2 cellular contexts compared by ENCODE assay signal in genomic region chr15:89098281-89098680, GRCh38.
TF ChIP-seq lines count a peak whose summit lies in the region.

No MANE protein-coding gene starts in this region.

TF ChIP-seq in liver, 16 proteins besides CTCF, POLR2A, EP300 and RAD21:
- TF ChIP-seq, protein P1, sequence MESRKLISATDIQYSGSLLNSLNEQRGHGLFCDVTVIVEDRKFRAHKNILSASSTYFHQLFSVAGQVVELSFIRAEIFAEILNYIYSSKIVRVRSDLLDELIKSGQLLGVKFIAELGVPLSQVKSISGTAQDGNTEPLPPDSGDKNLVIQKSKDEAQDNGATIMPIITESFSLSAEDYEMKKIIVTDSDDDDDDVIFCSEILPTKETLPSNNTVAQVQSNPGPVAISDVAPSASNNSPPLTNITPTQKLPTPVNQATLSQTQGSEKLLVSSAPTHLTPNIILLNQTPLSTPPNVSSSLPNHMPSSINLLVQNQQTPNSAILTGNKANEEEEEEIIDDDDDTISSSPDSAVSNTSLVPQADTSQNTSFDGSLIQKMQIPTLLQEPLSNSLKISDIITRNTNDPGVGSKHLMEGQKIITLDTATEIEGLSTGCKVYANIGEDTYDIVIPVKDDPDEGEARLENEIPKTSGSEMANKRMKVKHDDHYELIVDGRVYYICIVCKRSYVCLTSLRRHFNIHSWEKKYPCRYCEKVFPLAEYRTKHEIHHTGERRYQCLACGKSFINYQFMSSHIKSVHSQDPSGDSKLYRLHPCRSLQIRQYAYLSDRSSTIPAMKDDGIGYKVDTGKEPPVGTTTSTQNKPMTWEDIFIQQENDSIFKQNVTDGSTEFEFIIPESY (IDR thresholded peaks at IDR 0.05): no peak
- TF ChIP-seq YY1 (IDR thresholded peaks at IDR 0.05): no peak
- TF ChIP-seq FOXA2 (IDR thresholded peaks at IDR 0.05): no peak
- TF ChIP-seq TAF1 (conservative IDR thresholded peaks at IDR 0.05): no peak
- TF ChIP-seq HNF4A (conservative IDR thresholded peaks at IDR 0.05): no peak
- TF ChIP-seq ATF3 (IDR thresholded peaks at IDR 0.05): no peak
- TF ChIP-seq GABPA (IDR thresholded peaks at IDR 0.05 in 1 of 2, conservative IDR thresholded peaks at IDR 0.05 in 1 of 2): no peak
- TF ChIP-seq SP1 (IDR thresholded peaks at IDR 0.05): no peak
- no peak for TF ChIP-seq HNF4G (IDR thresholded peaks at IDR 0.05)
- TF ChIP-seq JUND (IDR thresholded peaks at IDR 0.05): no peak
- TF ChIP-seq RXRA (IDR thresholded peaks at IDR 0.05): no peak
- no peak for TF ChIP-seq EGR1 (IDR thresholded peaks at IDR 0.05; ENCODE audit: low read depth in 2 of 2)
- no peak for TF ChIP-seq MAX (IDR thresholded peaks at IDR 0.05)
- TF ChIP-seq FOXA1 (IDR thresholded peaks at IDR 0.05): no peak
- TF ChIP-seq, protein P2, sequence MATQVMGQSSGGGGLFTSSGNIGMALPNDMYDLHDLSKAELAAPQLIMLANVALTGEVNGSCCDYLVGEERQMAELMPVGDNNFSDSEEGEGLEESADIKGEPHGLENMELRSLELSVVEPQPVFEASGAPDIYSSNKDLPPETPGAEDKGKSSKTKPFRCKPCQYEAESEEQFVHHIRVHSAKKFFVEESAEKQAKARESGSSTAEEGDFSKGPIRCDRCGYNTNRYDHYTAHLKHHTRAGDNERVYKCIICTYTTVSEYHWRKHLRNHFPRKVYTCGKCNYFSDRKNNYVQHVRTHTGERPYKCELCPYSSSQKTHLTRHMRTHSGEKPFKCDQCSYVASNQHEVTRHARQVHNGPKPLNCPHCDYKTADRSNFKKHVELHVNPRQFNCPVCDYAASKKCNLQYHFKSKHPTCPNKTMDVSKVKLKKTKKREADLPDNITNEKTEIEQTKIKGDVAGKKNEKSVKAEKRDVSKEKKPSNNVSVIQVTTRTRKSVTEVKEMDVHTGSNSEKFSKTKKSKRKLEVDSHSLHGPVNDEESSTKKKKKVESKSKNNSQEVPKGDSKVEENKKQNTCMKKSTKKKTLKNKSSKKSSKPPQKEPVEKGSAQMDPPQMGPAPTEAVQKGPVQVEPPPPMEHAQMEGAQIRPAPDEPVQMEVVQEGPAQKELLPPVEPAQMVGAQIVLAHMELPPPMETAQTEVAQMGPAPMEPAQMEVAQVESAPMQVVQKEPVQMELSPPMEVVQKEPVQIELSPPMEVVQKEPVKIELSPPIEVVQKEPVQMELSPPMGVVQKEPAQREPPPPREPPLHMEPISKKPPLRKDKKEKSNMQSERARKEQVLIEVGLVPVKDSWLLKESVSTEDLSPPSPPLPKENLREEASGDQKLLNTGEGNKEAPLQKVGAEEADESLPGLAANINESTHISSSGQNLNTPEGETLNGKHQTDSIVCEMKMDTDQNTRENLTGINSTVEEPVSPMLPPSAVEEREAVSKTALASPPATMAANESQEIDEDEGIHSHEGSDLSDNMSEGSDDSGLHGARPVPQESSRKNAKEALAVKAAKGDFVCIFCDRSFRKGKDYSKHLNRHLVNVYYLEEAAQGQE (IDR thresholded peaks at IDR 0.05): no peak

TF ChIP-seq in HepG2, 621 proteins besides CTCF, POLR2A, EP300 and RAD21:
- TF ChIP-seq HMG20A (CRISPR knock-in tag; IDR thresholded peaks at IDR 0.05; ENCODE audit: borderline replicate concordance): no peak
TF ChIP-seq in HepG2: peak in this region for 0.
